ENCODE assay signal across 8 cellular contexts in genomic region chr22:41512421-41513194, GRCh38. TPM values are rescaled to one million over a fixed set of nuclear protein-coding genes. Genes with fewer than 3 reads are reported as not detected.
DNase-seq lines count a peak whose midpoint lies in the region; ATAC-seq lines count a peak whose summit lies in the region.

No MANE protein-coding gene starts in this region.

- no peaks in the 10 kb centered on the region for H3K9me3 Mint-ChIP-seq in activated T-cell treated with anti-CD3 and anti-CD28 coated beads, Interleukin-2, amount 50 U/mL, for 4 hours

- H2BK5ac ChIP-seq in mesenchymal stem cell (ENCODE audit: low read depth, low read length, poor library complexity, severe bottlenecking) = no peak overlapping the region

- peak; percentile 84 for DNase-seq in AG08395 (ENCODE audit: low spot score)
- peak; percentile 60 for DNase-seq in LHCN-M2 (ENCODE audit: low read depth)
- peak; percentile 57 for DNase-seq in dedifferentiated amniotic fluid mesenchymal stem cell (ENCODE audit: extremely low spot score)
- peak; percentile 72 for DNase-seq in mesenchymal stem cell
- no peak for DNase-seq in DMS114 treated with DMSO at 0.1 percent for 48 hours (lab: John Stamatoyannopoulos, UW; ENCODE audit: unreplicated experiment)
- no peak for DNase-seq in activated T-cell treated with anti-CD3 and anti-CD28 coated beads, Interleukin-2, amount 50 U/mL, for 4 hours

- no peak overlapping the region for H2AFZ ChIP-seq in mesenchymal stem cell (ENCODE audit: low read depth, low read length)

- H3K27ac ChIP-seq in mesenchymal stem cell (ENCODE audit: low read length, poor library complexity, severe bottlenecking) = peak overlapping the region; percentile 9

- peak overlapping the region; percentile 74 for H4K91ac ChIP-seq in mesenchymal stem cell (ENCODE audit: low read length)

- H3K4me2 ChIP-seq in mesenchymal stem cell (ENCODE audit: low read length, poor library complexity, severe bottlenecking) = no peak overlapping the region

- ATAC-seq in GM21529 (IDR thresholded peaks at IDR 0.05; ENCODE audit: unreplicated experiment) (no peak), GM19328 (IDR thresholded peaks at IDR 0.05; ENCODE audit: unreplicated experiment) (no peak)
- ATAC-seq in activated T-cell treated with anti-CD3 and anti-CD28 coated beads, Interleukin-2, amount 50 U/mL, for 4 hours = no peak

- peak overlapping the region in 1 of 2 experiments; percentile 23 for H3K14ac ChIP-seq in mesenchymal stem cell (ENCODE audit: low read length in 2 of 2)

- no peaks in the 10 kb centered on the region for H3K27me3 ChIP-seq in mesenchymal stem cell (ENCODE audit: control insufficient read depth in 1 of 2, insufficient read depth in 1 of 2, low read length in 2 of 2)

- peaks cover 38% of the 10 kb centered on the region for H3K4me1 ChIP-seq in mesenchymal stem cell (ENCODE audit: control insufficient read depth, insufficient read depth, low read depth, low read length)

- H3K36me3 ChIP-seq in mesenchymal stem cell (ENCODE audit: control insufficient read depth in 1 of 2, insufficient read depth in 2 of 2, low read depth in 1 of 2, low read length in 2 of 2) = peaks cover 65 to 70% of the 10 kb centered on the region in 2 experiments

- H2BK12ac ChIP-seq in mesenchymal stem cell (ENCODE audit: low read length in 2 of 2) = peak overlapping the region; percentile 81 to 91

- H2AK5ac ChIP-seq in mesenchymal stem cell (ENCODE audit: low read length, severe bottlenecking) = peak overlapping the region; percentile 59

- H3K36me3 Mint-ChIP-seq in activated T-cell treated with anti-CD3 and anti-CD28 coated beads, Interleukin-2, amount 50 U/mL, for 4 hours (ENCODE audit: insufficient read depth) = peaks cover 27% of the 10 kb centered on the region

- no peaks in the 10 kb centered on the region for H3K27me3 Mint-ChIP-seq in activated T-cell treated with anti-CD3 and anti-CD28 coated beads, Interleukin-2, amount 50 U/mL, for 4 hours (ENCODE audit: low read depth)

- peak overlapping the region; percentile 10 for H3K9ac ChIP-seq in mesenchymal stem cell (ENCODE audit: low read length)

- no peak overlapping the region for H2BK15ac ChIP-seq in mesenchymal stem cell (ENCODE audit: low read depth, poor library complexity, severe bottlenecking)

- peak overlapping the region; percentile 26 to 63 for H3K4ac ChIP-seq in mesenchymal stem cell (ENCODE audit: low read depth in 1 of 2, low read length in 2 of 2)

- no peak overlapping the region for H3K4me3 ChIP-seq in mesenchymal stem cell (ENCODE audit: insufficient read depth in 1 of 2, low read depth in 1 of 2, low read length in 2 of 2)

- peaks cover 49% of the 10 kb centered on the region for H3K79me1 ChIP-seq in mesenchymal stem cell (replicated peaks; ENCODE audit: low read length, poor library complexity, severe bottlenecking)

- H3K9me3 ChIP-seq in mesenchymal stem cell (ENCODE audit: control insufficient read depth, low read length) = no peaks in the 10 kb centered on the region

- no peak overlapping the region for H3K4me3 Mint-ChIP-seq in activated T-cell treated with anti-CD3 and anti-CD28 coated beads, Interleukin-2, amount 50 U/mL, for 4 hours

- H4K8ac ChIP-seq in mesenchymal stem cell (ENCODE audit: low read length) = peak overlapping the region; percentile 68

- peaks cover 2% of the 10 kb centered on the region for H3K4me1 Mint-ChIP-seq in activated T-cell treated with anti-CD3 and anti-CD28 coated beads, Interleukin-2, amount 50 U/mL, for 4 hours (ENCODE audit: low read depth)

- 50% methylated on average over 16 of the region's 17 CpGs for WGBS in mesenchymal stem cell

- H3K18ac ChIP-seq in mesenchymal stem cell (ENCODE audit: low read depth in 1 of 2, low read length in 2 of 2) = peak overlapping the region; percentile 40 to 78

- H2BK120ac ChIP-seq in mesenchymal stem cell (ENCODE audit: low read depth, low read length) = peak overlapping the region; percentile 35

- peak overlapping the region in 1 of 2 experiments; percentile 2 for H3K23ac ChIP-seq in mesenchymal stem cell (ENCODE audit: low read length in 2 of 2)

RNA-seq across cellular contexts. Expression of gene POLR3H, which starts 31.7 kb away (rescaled TPM):
- 20.0 and 20.6 TPM in 2 replicates for total RNA-seq in LHCN-M2 (2014; rRNA removed)
- polyA plus RNA-seq in LHCN-M2 (2012) = 41.7 TPM
- polyA plus RNA-seq in mesenchymal stem cell (2013, experiment 1 of 2) = 26.7 TPM
- polyA plus RNA-seq in mesenchymal stem cell (2013, experiment 2 of 2) = 27.9 TPM
- total RNA-seq in activated T-cell treated with anti-CD3 and anti-CD28 coated beads, Interleukin-2, amount 50 U/mL, for 4 hours = 100 to 1,000 TPM; 108 to 140 (median 109) TPM

RNA-seq across cellular contexts. Expression of gene ACO2, which starts 43.7 kb away (rescaled TPM):
- 61.2 and 64.4 TPM in 2 replicates for total RNA-seq in LHCN-M2 (2014; rRNA removed)
- polyA plus RNA-seq in LHCN-M2 (2012) = 76.4 TPM
- 46.6 TPM for polyA plus RNA-seq in mesenchymal stem cell (2013, experiment 1 of 2)
- 46.8 TPM for polyA plus RNA-seq in mesenchymal stem cell (2013, experiment 2 of 2)
- total RNA-seq in activated T-cell treated with anti-CD3 and anti-CD28 coated beads, Interleukin-2, amount 50 U/mL, for 4 hours = 100 to 1,000 TPM; 128 to 133 (median 130) TPM

RNA-seq across cellular contexts. Expression of gene PHF5A, which starts 44.1 kb away (rescaled TPM):
- total RNA-seq in LHCN-M2 (2014; rRNA removed) = 71.5 and 80.7 TPM in 2 replicates
- polyA plus RNA-seq in LHCN-M2 (2012) = 51.6 TPM
- polyA plus RNA-seq in mesenchymal stem cell (2013, experiment 1 of 2) = 26.6 TPM
- polyA plus RNA-seq in mesenchymal stem cell (2013, experiment 2 of 2) = 26.3 TPM
- 100 to 1,000 TPM; 138 to 164 (median 144) TPM for total RNA-seq in activated T-cell treated with anti-CD3 and anti-CD28 coated beads, Interleukin-2, amount 50 U/mL, for 4 hours

RNA-seq across cellular contexts. Expression of gene CSDC2, which starts 48.2 kb away (rescaled TPM):
- 0.77 and 0.92 TPM in 2 replicates for total RNA-seq in LHCN-M2 (2014; rRNA removed)
- polyA plus RNA-seq in LHCN-M2 (2012) = 12.5 TPM
- polyA plus RNA-seq in mesenchymal stem cell (2013, experiment 1 of 2) = 2.4 TPM
- 2.5 TPM for polyA plus RNA-seq in mesenchymal stem cell (2013, experiment 2 of 2)
- total RNA-seq in activated T-cell treated with anti-CD3 and anti-CD28 coated beads, Interleukin-2, amount 50 U/mL, for 4 hours = under 1 TPM in 2 of 3 donors, not detected in 1; 0.08 to 0.16 TPM

Comparison
In these comparisons a context has a peak if more than half of its experiments do, and no peak if none do; other contexts are left out.
1. DNase-seq: peak in AG08395 (single experiment), LHCN-M2 (single experiment), dedifferentiated amniotic fluid mesenchymal stem cell (single experiment) and mesenchymal stem cell (single experiment); none in DMS114 treated with DMSO at 0.1 percent for 48 hours (single experiment) and activated T-cell treated with anti-CD3 and anti-CD28 coated beads, Interleukin-2, amount 50 U/mL, for 4 hours (single experiment).